8 cellular contexts compared by ENCODE assay signal in the genomic region with DNA sequence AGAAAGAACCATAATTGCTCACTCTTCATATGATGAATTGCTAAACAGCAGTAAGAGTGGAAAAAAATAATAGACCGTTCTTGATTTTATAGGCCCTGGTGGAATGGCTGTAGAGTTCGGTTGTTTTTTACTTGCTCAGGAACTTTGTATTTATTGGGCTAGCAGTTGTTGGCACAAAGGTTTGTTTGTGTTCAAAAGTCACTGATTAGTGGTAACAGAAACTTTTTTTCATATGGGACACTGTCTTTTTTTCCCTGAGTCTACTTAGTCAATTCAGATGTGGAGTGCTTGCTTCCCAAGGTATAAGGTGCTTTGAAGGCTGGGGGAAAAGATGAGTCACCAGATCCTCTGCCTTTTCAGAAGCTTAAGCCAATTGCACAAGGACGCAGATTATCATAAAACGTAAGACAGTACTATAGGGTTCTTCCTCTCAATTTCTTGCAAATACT. TPM values are rescaled to one million over a fixed set of nuclear protein-coding genes. Genes with fewer than 3 reads are reported as not detected.
DNase-seq lines count a peak whose midpoint lies in the region; ATAC-seq, FAIRE-seq and TF ChIP-seq lines count a peak whose summit lies in the region.

No MANE protein-coding gene starts in this region.

- H3K27me3 ChIP-seq in HepG2 (ENCODE audit: control insufficient read depth in 1 of 2, insufficient read depth in 2 of 2, low read length in 2 of 2): no peaks in the 10 kb centered on the region
- no peaks in the 10 kb centered on the region for H3K27me3 ChIP-seq in osteoblast (ENCODE audit: insufficient read depth, low read length)

- POLR2A ChIA-PET in HepG2 (lab: Yijun Ruan, JAX): interaction anchor here (1.0 to 3.4 kb wide), 10 partner anchors 9 to 218 kb away, joined by 3 to 34 read pairs (median 6); a partner anchor contains a TSS

- intact Hi-C loops in activated T-helper 2 cell treated with anti-CD3 and anti-CD28 coated beads, Interferon-gamma antibody, Interleukin-2, Interleukin-4, amounts not matched to agents 10 μg/mL and 5 μg/mL and 100 μg/mL, durations not matched to agents 14 hours and 24 hours and 36 hours (cut with micrococcal nuclease): loop anchor here (1.0 kb wide), 2 partner anchors 30 to 43 kb away; no protein-coding TSS in a partner anchor
- intact Hi-C loops in HepG2 (cut with micrococcal nuclease; ENCODE audit: unreplicated experiment): loop anchor here (1.0 to 5.0 kb wide), 3 partner anchors 24 to 46 kb away; no protein-coding TSS in a partner anchor

- H3K4me3 Mint-ChIP-seq in activated T-helper 2 cell treated with anti-CD3 and anti-CD28 coated beads, Interferon-gamma antibody, Interleukin-2, Interleukin-4, amounts not matched to agents 10 μg/mL and 5 μg/mL and 100 μg/mL, durations not matched to agents 14 hours and 24 hours and 36 hours (ENCODE audit: low read depth): no peak overlapping the region

- no TSS peak for BruUV-seq in HepG2 (replicated peaks; lab: Mats Ljungman, UMichigan)

- H2AFZ ChIP-seq in HepG2 (ENCODE audit: low read length): no peak overlapping the region
- no peak overlapping the region for H2AFZ ChIP-seq in osteoblast (ENCODE audit: low read length)

- H3K4me2 ChIP-seq in HepG2 (ENCODE audit: low read depth, low read length): peak overlapping the region; percentile 88
- H3K4me2 ChIP-seq in osteoblast (ENCODE audit: insufficient read depth, low read length): no peak overlapping the region

- no peak overlapping the region for H3K4me3 ChIP-seq in AG10803 (ENCODE audit: low read length)
- H3K4me3 ChIP-seq in HepG2 (replicated peaks in 1 of 3; ENCODE audit: insufficient read depth in 1 of 3, low read depth in 2 of 3, low read length in 3 of 3): peak overlapping the region; percentile 56 to 66 (median 59)
- no peak overlapping the region for H3K4me3 ChIP-seq in osteoblast (ENCODE audit: insufficient read depth, low read length)

- H3K9me3 ChIP-seq in HepG2 (ENCODE audit: low read length): no peaks in the 10 kb centered on the region
- no peaks in the 10 kb centered on the region for H3K9me3 ChIP-seq in osteoblast (ENCODE audit: low read depth, low read length)

- H3K27ac Mint-ChIP-seq in activated T-helper 2 cell treated with anti-CD3 and anti-CD28 coated beads, Interferon-gamma antibody, Interleukin-2, Interleukin-4, amounts not matched to agents 10 μg/mL and 5 μg/mL and 100 μg/mL, durations not matched to agents 14 hours and 24 hours and 36 hours: peak overlapping the region; percentile 40

- peaks cover 80% of the 10 kb centered on the region for H3K4me1 ChIP-seq in HepG2 (ENCODE audit: insufficient read depth, low read length)
- H3K4me1 ChIP-seq in osteoblast (ENCODE audit: insufficient read depth, low read length): no peaks in the 10 kb centered on the region

- no peak for TF ChIP-seq RAD21 in HepG2 (CRISPR knock-in tag; IDR thresholded peaks at IDR 0.05)

- H3K4me1 Mint-ChIP-seq in activated T-helper 2 cell treated with anti-CD3 and anti-CD28 coated beads, Interferon-gamma antibody, Interleukin-2, Interleukin-4, amounts not matched to agents 10 μg/mL and 5 μg/mL and 100 μg/mL, durations not matched to agents 14 hours and 24 hours and 36 hours (ENCODE audit: low read depth): peaks cover 35% of the 10 kb centered on the region

- H3K9ac ChIP-seq in HepG2 (ENCODE audit: insufficient read depth, low read depth, low read length): peak overlapping the region; percentile 81

- no peaks in the 10 kb centered on the region for H4K20me1 ChIP-seq in HepG2 (ENCODE audit: insufficient read depth, low read length)
- H4K20me1 ChIP-seq in osteoblast (ENCODE audit: insufficient read depth, low read length): no peaks in the 10 kb centered on the region

- H3K27ac ChIP-seq in HepG2 (ENCODE audit: extremely low read length, insufficient read depth, low read length) (peak overlapping the region; percentile 92), osteoblast (ENCODE audit: low read depth, low read length) (no peak overlapping the region)

- peak; percentile 83 for FAIRE-seq in HepG2 (lab: Jason Lieb, UNC)

- no peaks in the 10 kb centered on the region for H3K36me3 ChIP-seq in HepG2 (replicated peaks in 1 of 2; ENCODE audit: control insufficient read depth in 1 of 2, insufficient read depth in 2 of 2, low read length in 2 of 2)
- H3K36me3 ChIP-seq in osteoblast (ENCODE audit: insufficient read depth, low read length): no peaks in the 10 kb centered on the region

- TF ChIP-seq POLR2A in HepG2 (IDR thresholded peaks at IDR 0.05; ENCODE audit: insufficient read depth in 1 of 2, low read depth in 2 of 2, low read length in 2 of 2): no peak

- 2% methylated on average over 4 of the region's 4 CpGs for WGBS in HepG2 (ENCODE audit: low lambda C conversion rate)

- peak; percentile 84 for ATAC-seq in HepG2
- no peak for ATAC-seq in HG02938 (IDR thresholded peaks at IDR 0.05; ENCODE audit: unreplicated experiment)
- no peak for ATAC-seq in GM19395 (IDR thresholded peaks at IDR 0.05; ENCODE audit: unreplicated experiment)

- H3K9me3 Mint-ChIP-seq in activated T-helper 2 cell treated with anti-CD3 and anti-CD28 coated beads, Interferon-gamma antibody, Interleukin-2, Interleukin-4, amounts not matched to agents 10 μg/mL and 5 μg/mL and 100 μg/mL, durations not matched to agents 14 hours and 24 hours and 36 hours: no peaks in the 10 kb centered on the region

- H3K36me3 Mint-ChIP-seq in activated T-helper 2 cell treated with anti-CD3 and anti-CD28 coated beads, Interferon-gamma antibody, Interleukin-2, Interleukin-4, amounts not matched to agents 10 μg/mL and 5 μg/mL and 100 μg/mL, durations not matched to agents 14 hours and 24 hours and 36 hours (ENCODE audit: low read depth): peaks cover 8% of the 10 kb centered on the region

- no peaks in the 10 kb centered on the region for H3K27me3 Mint-ChIP-seq in activated T-helper 2 cell treated with anti-CD3 and anti-CD28 coated beads, Interferon-gamma antibody, Interleukin-2, Interleukin-4, amounts not matched to agents 10 μg/mL and 5 μg/mL and 100 μg/mL, durations not matched to agents 14 hours and 24 hours and 36 hours (ENCODE audit: low read depth)

- DNase-seq in AG10803 (ENCODE audit: low read depth): peak; percentile 13
- DNase-seq in HT1080 (ENCODE audit: low read depth): peak; percentile 69
- no peak for DNase-seq in activated T-helper 2 cell treated with anti-CD3 and anti-CD28 coated beads, Interferon-gamma antibody, Interleukin-2, Interleukin-4, amounts not matched to agents 10 μg/mL and 5 μg/mL and 100 μg/mL, durations not matched to agents 14 hours and 24 hours and 36 hours (ENCODE audit: low spot score)
- peak; percentile 93 for DNase-seq in HepG2 (ENCODE audit: low spot score)
- no peak for DNase-seq in osteoblast (ENCODE audit: insufficient read length, low spot score, missing footprints)
- DNase-seq in activated gamma-delta T cell (lab: John Stamatoyannopoulos, UW): no peak

- H3K79me2 ChIP-seq in HepG2 (ENCODE audit: insufficient read depth, low read length): peaks cover 88% of the 10 kb centered on the region
- H3K79me2 ChIP-seq in osteoblast (ENCODE audit: insufficient read depth, low read length): peaks cover 5% of the 10 kb centered on the region

- no peak for TF ChIP-seq CTCF in AG10803 (conservative IDR thresholded peaks at IDR 0.05; ENCODE audit: low read length)
- no peak for TF ChIP-seq CTCF in HepG2 (CRISPR knock-in tag; IDR thresholded peaks at IDR 0.05)
- no peak for TF ChIP-seq CTCF in osteoblast (IDR thresholded peaks at IDR 0.05; ENCODE audit: extremely low read depth, low read depth, low read length)

- CTCF ChIA-PET in HepG2 (lab: Yijun Ruan, JAX; ENCODE audit: low intra/inter-chr PET ratio, low total read pairs): no interaction called here

- in situ Hi-C loops in HepG2 (cut with HindIII; ENCODE audit: extremely low pct_ligation_motif_present, low pct_unique_long_range_greater_than_20kb): no loop called here

- peak in 1 of 2 experiments; percentile 88; a peak in 2 of 4 replicates for TF ChIP-seq EP300 in HepG2 (IDR thresholded peaks at IDR 0.05; ENCODE audit: low read depth in 2 of 2, low read length in 2 of 2)
- peak; percentile 15; the same call in 1 of the 2 replicates for TF ChIP-seq EP300 in HepG2 (CRISPR knock-in tag; IDR thresholded peaks at IDR 0.05; ENCODE audit: borderline replicate concordance)

TF ChIP-seq in HepG2, 621 proteins besides CTCF, POLR2A, EP300 and RAD21 (continues in another document):
- TF ChIP-seq ETV6 (CRISPR knock-in tag; conservative IDR thresholded peaks at IDR 0.05): no peak

RNA-seq across cellular contexts. Expression of a gene that starts 25.8 kb away (rescaled TPM):
- 7.7 and 8.6 TPM in 2 replicates for total RNA-seq in HT1080 (2014; rRNA removed; shearing (Covaris generic))
- polyA plus RNA-seq in HT1080 (2015; cell fraction: cytosol; rRNA removed): 8.4 and 8.7 TPM in 2 replicates
- 13.8 and 14.1 TPM in 2 replicates for polyA plus RNA-seq in HT1080 (2015; cell fraction: nucleus; rRNA removed)
- total RNA-seq in activated T-helper 2 cell treated with anti-CD3 and anti-CD28 coated beads, Interferon-gamma antibody, Interleukin-2, Interleukin-4, amounts not matched to agents 10 μg/mL and 5 μg/mL and 100 μg/mL, durations not matched to agents 14 hours and 24 hours and 36 hours: 31.1 and 31.8 TPM in 2 replicates
- 18.5 and 19.8 TPM in 2 replicates for total RNA-seq in HepG2 (2016; rRNA removed; fragmentation: Illumina TruSeq; extraction: Trizol)
- total RNA-seq in HepG2 (2016; cell fraction: cytosol; rRNA removed; fragmentation: Illumina TruSeq; extraction: Trizol; ENCODE audit: low read depth): 8.5 and 10.8 TPM in 2 replicates
- 16.7 and 17.3 TPM in 2 replicates for total RNA-seq in HepG2 (2016; cell fraction: insoluble cytoplasmic fraction; rRNA removed; fragmentation: Illumina TruSeq; extraction: Trizol)
- 8.5 and 10.8 TPM in 2 replicates for total RNA-seq in HepG2 (2016; cell fraction: membrane; rRNA removed; fragmentation: Illumina TruSeq; extraction: Trizol)
- 29.4 and 39.2 TPM in 2 replicates for total RNA-seq in HepG2 (2016; cell fraction: nucleus; rRNA removed; fragmentation: Illumina TruSeq; extraction: Trizol)
- 9.2 and 9.8 TPM in 2 replicates for polyA plus RNA-seq in HepG2 (2011; rRNA removed)
- 7.0 and 7.7 TPM in 2 replicates for polyA plus RNA-seq in HepG2 (2011; cell fraction: cytosol; rRNA removed)
- polyA plus RNA-seq in HepG2 (2011; cell fraction: nucleus; rRNA removed): 11.5 and 13.7 TPM in 2 replicates
- 9.2 and 15.8 TPM in 2 replicates for polyA plus RNA-seq in HepG2 (2012)
- polyA plus RNA-seq in HepG2 (2016; cell fraction: cytosol; fragmentation: Illumina TruSeq; extraction: Trizol; ENCODE audit: low read depth): 0.60 and 0.61 TPM in 2 replicates
- polyA plus RNA-seq in HepG2 (2016; cell fraction: insoluble cytoplasmic fraction; fragmentation: Illumina TruSeq; extraction: Trizol; ENCODE audit: low read depth): 13.0 and 17.3 TPM in 2 replicates
- polyA plus RNA-seq in HepG2 (2016; cell fraction: membrane; fragmentation: Illumina TruSeq; extraction: Trizol; ENCODE audit: low read depth): 2.3 and 2.5 TPM in 2 replicates
- 17.6 and 19.5 TPM in 2 replicates for polyA plus RNA-seq in HepG2 (2016; cell fraction: nucleus; fragmentation: Illumina TruSeq; extraction: Trizol; ENCODE audit: insufficient read depth, low read depth)
- polyA minus RNA-seq in HepG2 (2011; rRNA and poly(A)+ RNA removed; ENCODE audit: low replicate concordance): 17.9 and 28.2 TPM in 2 replicates
- polyA minus RNA-seq in HepG2 (2011; cell fraction: cytosol; rRNA and poly(A)+ RNA removed): 24.3 and 29.5 TPM in 2 replicates
- 61.7 and 84.3 TPM in 2 replicates for polyA minus RNA-seq in HepG2 (2011; cell fraction: nucleus; rRNA and poly(A)+ RNA removed)
- 5.6 and 6.9 TPM in 2 replicates for total RNA-seq in osteoblast

Comparison
In these comparisons a context has a peak if more than half of its experiments do, and no peak if none do; other contexts are left out.
1. DNase-seq: peak in AG10803 (single experiment), HT1080 (single experiment) and HepG2 (single experiment); none in activated T-helper 2 cell treated with anti-CD3 and anti-CD28 coated beads, Interferon-gamma antibody, Interleukin-2, Interleukin-4, amounts not matched to agents 10 μg/mL and 5 μg/mL and 100 μg/mL, durations not matched to agents 14 hours and 24 hours and 36 hours (single experiment), osteoblast (single experiment) and activated gamma-delta T cell (single experiment).
2. H3K4me3 ChIP-seq: peak in HepG2 (3 of 3); none in AG10803 (single experiment) and osteoblast (single experiment).